Comparison of ENCODE assay signal across 14 cellular contexts in genomic region chr17:28072935-28073533, GRCh38.
"Had no signal": no experiment of that assay in that cellular context is flagged by ENCODE, and none has a peak within 500 bp of the region (broad histone marks: within the 10 kb centered on the region; RNA-seq: fewer than 3 reads in every experiment).

No MANE protein-coding gene starts in this region.

- H3K4me1 ChIP-seq: foreskin keratinocyte, tibial nerve had no signal

- H3K4me3 ChIP-seq: cardiac muscle cell, lower lobe of right lung, spleen, tibial nerve had no signal

- ATAC-seq: foreskin keratinocyte, lower lobe of right lung, WTC11 had no signal

- H3K27ac Mint-ChIP-seq: activated naive CD8-positive, alpha-beta T cell treated with anti-CD3 and anti-CD28 coated beads for 36 hours; T-helper 2 cell treated with Interferon-gamma antibody and Interleukin-4, amounts not matched to agents 5 μg/mL and 100 μg/mL, for 36 hours; WTC11 had no signal

- H3K27me3 ChIP-seq: cardiac muscle cell, foreskin keratinocyte, spleen, tibial nerve had no signal

- H3K36me3 ChIP-seq: cardiac muscle cell, lower lobe of right lung had no signal

- H3K27me3 Mint-ChIP-seq: activated naive CD8-positive, alpha-beta T cell treated with anti-CD3 and anti-CD28 coated beads for 36 hours had no signal

- DNase-seq: activated CD4-positive, alpha-beta T cell treated with anti-CD3 and anti-CD28 coated beads for 48 hours; activated naive CD8-positive, alpha-beta T cell treated with anti-CD3 and anti-CD28 coated beads for 36 hours; amniotic stem cell; foreskin keratinocyte; hypothalamus; lower lobe of right lung; retina; spleen; stimulated activated naive CD4-positive, alpha-beta T cell treated with Interleukin-2 at 50 U/mL for 16 hours had no signal

- H3K4me3 Mint-ChIP-seq: activated naive CD8-positive, alpha-beta T cell treated with anti-CD3 and anti-CD28 coated beads for 36 hours; activated T-helper 1 cell treated with anti-CD3 and anti-CD28 coated beads, Interleukin-12 subunit alpha, Interleukin-12 subunit beta, Interleukin-2, Interleukin-4 antibody, amounts not matched to agents 30 ng/mL and 10 ng/mL and 1 ng/mL, durations not matched to agents 14 hours and 24 hours and 36 hours; T-helper 2 cell treated with Interferon-gamma antibody and Interleukin-4, amounts not matched to agents 5 μg/mL and 100 μg/mL, for 36 hours; WTC11 had no signal
